ENCODE assay signal across 1 cellular context in the genomic region with DNA sequence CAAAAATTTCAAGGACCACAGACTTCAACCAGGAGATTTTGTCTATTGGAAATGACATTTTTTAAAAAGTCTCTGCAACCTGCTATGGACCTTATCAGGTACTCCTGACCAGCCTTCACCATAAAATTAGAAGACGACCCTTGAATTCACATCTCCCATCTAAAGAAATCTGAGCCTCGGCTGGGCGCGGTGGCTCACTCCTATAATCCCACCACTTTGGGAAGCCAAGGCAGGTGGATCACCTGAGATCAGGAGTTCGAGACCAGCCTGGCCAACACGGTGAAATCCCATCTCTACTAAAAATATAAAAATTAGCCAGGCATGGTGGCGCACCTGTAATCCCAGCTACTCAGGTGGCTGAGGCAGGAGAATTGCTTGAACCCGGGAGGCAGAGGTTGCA. TPM values are rescaled to one million over a fixed set of nuclear protein-coding genes. Genes with fewer than 3 reads are reported as not detected.
"Had no signal": no experiment of that assay in that cellular context is flagged by ENCODE, and none has a peak within 500 bp of the region (broad histone marks: within the 10 kb centered on the region; RNA-seq: fewer than 3 reads in every experiment).

No MANE protein-coding gene starts in this region.

RNA-seq across cellular contexts. Expression of gene ITGB2, which starts 41.5 kb away (rescaled TPM):
- total RNA-seq: RPMI7951 had no signal
